1 cellular context compared by ENCODE assay signal in the genomic region with DNA sequence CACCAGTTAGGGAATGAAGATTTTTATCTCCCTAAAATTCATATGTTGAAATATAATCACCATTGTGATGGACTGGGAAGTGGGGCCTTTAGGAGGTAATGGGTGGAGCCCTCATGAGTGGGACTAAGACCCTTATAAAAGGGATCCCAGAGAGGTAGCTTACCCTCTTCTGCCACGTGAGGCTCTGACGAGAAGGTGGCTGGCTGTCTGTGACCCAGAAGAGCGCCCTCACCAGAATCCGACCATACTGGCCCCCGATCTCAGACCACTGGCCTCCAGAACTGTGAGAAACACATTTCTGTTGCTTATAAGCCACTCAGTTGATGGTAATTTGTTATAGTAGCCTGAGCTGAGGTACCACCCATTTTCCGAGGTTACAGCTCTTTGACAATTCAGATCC.
TF ChIP-seq lines count a peak whose summit lies in the region.

No MANE protein-coding gene starts in this region.

TF ChIP-seq in WTC11, 78 proteins besides CTCF, POLR2A, EP300 and RAD21 (continued from another document):
- TF ChIP-seq, protein P1, sequence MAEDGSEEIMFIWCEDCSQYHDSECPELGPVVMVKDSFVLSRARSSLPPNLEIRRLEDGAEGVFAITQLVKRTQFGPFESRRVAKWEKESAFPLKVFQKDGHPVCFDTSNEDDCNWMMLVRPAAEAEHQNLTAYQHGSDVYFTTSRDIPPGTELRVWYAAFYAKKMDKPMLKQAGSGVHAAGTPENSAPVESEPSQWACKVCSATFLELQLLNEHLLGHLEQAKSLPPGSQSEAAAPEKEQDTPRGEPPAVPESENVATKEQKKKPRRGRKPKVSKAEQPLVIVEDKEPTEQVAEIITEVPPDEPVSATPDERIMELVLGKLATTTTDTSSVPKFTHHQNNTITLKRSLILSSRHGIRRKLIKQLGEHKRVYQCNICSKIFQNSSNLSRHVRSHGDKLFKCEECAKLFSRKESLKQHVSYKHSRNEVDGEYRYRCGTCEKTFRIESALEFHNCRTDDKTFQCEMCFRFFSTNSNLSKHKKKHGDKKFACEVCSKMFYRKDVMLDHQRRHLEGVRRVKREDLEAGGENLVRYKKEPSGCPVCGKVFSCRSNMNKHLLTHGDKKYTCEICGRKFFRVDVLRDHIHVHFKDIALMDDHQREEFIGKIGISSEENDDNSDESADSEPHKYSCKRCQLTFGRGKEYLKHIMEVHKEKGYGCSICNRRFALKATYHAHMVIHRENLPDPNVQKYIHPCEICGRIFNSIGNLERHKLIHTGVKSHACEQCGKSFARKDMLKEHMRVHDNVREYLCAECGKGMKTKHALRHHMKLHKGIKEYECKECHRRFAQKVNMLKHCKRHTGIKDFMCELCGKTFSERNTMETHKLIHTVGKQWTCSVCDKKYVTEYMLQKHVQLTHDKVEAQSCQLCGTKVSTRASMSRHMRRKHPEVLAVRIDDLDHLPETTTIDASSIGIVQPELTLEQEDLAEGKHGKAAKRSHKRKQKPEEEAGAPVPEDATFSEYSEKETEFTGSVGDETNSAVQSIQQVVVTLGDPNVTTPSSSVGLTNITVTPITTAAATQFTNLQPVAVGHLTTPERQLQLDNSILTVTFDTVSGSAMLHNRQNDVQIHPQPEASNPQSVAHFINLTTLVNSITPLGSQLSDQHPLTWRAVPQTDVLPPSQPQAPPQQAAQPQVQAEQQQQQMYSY (CRISPR knock-in tag; IDR thresholded peaks at IDR 0.05): no peak
- TF ChIP-seq, protein P2, sequence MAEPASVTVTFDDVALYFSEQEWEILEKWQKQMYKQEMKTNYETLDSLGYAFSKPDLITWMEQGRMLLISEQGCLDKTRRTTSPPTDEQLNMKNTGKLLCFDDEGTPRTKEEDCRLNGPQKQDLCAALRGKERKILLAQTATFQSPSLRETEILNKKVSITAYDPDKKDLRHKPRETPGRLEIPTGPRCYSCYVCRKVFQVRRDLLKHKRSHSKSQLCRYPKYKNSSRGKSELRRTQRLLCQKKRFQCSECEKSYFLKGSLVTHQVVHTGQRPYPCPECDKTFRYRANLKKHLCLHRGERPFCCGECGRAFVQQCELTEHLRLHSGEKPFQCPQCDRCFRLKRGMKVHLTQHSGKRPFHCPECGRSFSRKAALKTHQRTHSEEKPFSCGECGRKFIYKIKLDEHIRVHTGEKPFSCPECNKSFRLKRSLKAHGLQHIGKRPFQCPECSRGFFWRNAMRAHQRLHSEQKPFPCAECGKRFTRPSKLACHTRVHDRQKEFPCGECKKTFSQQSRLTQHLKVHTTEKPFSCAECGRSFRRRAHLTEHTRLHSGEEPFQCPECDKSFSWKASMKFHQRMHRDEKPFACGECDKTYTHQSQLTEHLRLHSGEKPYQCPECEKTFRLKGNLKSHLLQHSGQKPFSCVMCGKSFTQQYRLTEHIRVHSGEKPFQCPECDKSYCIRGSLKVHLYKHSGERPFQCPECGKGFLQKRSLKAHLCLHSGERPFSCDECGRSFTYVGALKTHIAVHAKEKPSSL (CRISPR knock-in tag; conservative IDR thresholded peaks at IDR 0.05): no peak
